11 cellular contexts compared by ENCODE assay signal in the genomic region with DNA sequence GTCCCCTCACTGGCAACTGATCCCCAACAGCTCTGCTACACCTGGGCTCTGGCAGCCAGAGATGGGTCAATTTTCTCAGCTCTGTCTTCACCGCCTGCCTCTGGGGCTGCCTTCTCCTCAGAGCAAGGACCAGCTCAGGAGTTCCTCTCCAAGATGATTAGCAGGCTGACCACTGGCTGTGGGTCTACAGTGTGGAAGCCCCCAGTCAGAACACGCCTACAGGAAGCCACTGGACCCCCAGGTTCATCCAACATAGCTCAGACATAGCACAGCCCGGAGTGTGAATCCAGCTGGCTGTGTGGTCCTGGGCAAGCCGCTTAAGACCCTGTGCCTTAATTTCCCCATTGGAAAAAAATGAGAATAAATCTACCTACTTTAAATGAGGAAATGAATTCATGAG.
"Had no signal": no experiment of that assay in that cellular context is flagged by ENCODE, and none has a peak within 500 bp of the region (broad histone marks: within the 10 kb centered on the region; RNA-seq: fewer than 3 reads in every experiment).

No MANE protein-coding gene starts in this region.

- H3K27me3 ChIP-seq: colonic mucosa, foreskin keratinocyte had no signal

- FAIRE-seq: endothelial cell of umbilical vein, urothelium cell line had no signal

- H3K27ac ChIP-seq: foreskin keratinocyte had no signal

- H3K9me3 ChIP-seq: colonic mucosa had no signal

- H3K36me3 ChIP-seq: colonic mucosa had no signal

- H3K4me3 ChIP-seq: colonic mucosa had no signal

- DNase-seq: activated CD4-positive, alpha-beta memory T cell treated with anti-CD3 and anti-CD28 coated beads for 36 hours; activated naive CD8-positive, alpha-beta T cell treated with anti-CD3 and anti-CD28 coated beads, Interleukin-2, amount 10 ng/mL, durations not matched to agents 7 days and 5 days; activated T-cell treated with anti-CD3 and anti-CD28 coated beads, Interleukin-2, amount 50 U/mL, for 48 hours; anterior cingulate cortex; colonic mucosa; foreskin keratinocyte; stimulated activated naive CD4-positive, alpha-beta T cell; T-helper 9 cell had no signal

- ATAC-seq: foreskin keratinocyte, right cardiac atrium had no signal
